ENCODE assay signal across 1 cellular context in the genomic region with DNA sequence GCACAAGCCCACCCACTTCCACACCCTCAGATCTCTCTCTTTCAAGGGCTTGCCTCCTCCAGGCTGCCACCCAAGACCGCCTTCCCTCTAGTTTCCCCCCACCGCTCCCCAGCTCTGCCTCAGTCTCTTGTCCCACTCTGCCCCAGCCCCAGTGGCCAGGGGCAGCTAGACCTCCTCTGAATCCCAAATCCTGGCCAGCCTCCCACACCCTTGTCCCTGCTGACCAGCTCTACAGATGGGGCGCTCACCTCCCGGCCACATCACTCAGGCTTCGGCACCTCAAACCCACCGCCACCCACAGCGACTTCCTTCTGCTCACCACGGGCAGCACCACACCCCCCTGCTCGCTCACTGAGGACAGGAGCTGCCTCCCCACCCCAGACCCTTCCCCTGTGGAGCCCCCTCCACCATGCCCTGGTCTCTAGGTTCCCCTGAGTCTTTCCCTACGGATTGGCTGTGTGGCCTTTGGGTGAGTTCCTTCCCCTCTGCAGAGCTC.
A peak's percentile ranks its signal among the peaks of the same experiment; 100 is the strongest.
TF ChIP-seq lines count a peak whose summit lies in the region.

No MANE protein-coding gene starts in this region.

TF ChIP-seq in K562, 482 proteins besides CTCF, POLR2A, EP300 and RAD21:
- TF ChIP-seq, protein P1, sequence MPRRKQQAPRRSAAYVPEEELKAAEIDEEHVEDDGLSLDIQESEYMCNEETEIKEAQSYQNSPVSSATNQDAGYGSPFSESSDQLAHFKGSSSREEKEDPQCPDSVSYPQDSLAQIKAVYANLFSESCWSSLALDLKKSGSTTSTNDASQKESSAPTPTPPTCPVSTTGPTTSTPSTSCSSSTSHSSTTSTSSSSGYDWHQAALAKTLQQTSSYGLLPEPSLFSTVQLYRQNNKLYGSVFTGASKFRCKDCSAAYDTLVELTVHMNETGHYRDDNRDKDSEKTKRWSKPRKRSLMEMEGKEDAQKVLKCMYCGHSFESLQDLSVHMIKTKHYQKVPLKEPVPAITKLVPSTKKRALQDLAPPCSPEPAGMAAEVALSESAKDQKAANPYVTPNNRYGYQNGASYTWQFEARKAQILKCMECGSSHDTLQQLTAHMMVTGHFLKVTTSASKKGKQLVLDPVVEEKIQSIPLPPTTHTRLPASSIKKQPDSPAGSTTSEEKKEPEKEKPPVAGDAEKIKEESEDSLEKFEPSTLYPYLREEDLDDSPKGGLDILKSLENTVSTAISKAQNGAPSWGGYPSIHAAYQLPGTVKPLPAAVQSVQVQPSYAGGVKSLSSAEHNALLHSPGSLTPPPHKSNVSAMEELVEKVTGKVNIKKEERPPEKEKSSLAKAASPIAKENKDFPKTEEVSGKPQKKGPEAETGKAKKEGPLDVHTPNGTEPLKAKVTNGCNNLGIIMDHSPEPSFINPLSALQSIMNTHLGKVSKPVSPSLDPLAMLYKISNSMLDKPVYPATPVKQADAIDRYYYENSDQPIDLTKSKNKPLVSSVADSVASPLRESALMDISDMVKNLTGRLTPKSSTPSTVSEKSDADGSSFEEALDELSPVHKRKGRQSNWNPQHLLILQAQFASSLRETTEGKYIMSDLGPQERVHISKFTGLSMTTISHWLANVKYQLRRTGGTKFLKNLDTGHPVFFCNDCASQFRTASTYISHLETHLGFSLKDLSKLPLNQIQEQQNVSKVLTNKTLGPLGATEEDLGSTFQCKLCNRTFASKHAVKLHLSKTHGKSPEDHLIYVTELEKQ (CRISPR knock-in tag; IDR thresholded peaks at IDR 0.05), result no peak
- TF ChIP-seq, protein P2, sequence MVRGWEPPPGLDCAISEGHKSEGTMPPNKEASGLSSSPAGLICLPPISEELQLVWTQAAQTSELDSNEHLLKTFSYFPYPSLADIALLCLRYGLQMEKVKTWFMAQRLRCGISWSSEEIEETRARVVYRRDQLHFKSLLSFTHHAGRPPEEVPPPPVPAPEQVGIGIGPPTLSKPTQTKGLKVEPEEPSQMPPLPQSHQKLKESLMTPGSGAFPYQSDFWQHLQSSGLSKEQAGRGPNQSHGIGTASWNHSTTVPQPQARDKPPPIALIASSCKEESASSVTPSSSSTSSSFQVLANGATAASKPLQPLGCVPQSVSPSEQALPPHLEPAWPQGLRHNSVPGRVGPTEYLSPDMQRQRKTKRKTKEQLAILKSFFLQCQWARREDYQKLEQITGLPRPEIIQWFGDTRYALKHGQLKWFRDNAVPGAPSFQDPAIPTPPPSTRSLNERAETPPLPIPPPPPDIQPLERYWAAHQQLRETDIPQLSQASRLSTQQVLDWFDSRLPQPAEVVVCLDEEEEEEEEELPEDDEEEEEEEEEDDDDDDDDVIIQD (CRISPR knock-in tag; IDR thresholded peaks at IDR 0.05), result no peak
- TF ChIP-seq, protein P3, sequence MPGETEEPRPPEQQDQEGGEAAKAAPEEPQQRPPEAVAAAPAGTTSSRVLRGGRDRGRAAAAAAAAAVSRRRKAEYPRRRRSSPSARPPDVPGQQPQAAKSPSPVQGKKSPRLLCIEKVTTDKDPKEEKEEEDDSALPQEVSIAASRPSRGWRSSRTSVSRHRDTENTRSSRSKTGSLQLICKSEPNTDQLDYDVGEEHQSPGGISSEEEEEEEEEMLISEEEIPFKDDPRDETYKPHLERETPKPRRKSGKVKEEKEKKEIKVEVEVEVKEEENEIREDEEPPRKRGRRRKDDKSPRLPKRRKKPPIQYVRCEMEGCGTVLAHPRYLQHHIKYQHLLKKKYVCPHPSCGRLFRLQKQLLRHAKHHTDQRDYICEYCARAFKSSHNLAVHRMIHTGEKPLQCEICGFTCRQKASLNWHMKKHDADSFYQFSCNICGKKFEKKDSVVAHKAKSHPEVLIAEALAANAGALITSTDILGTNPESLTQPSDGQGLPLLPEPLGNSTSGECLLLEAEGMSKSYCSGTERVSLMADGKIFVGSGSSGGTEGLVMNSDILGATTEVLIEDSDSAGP (CRISPR knock-in tag; IDR thresholded peaks at IDR 0.05), result no peak
- no peak for TF ChIP-seq ZNF324 (CRISPR knock-in tag; IDR thresholded peaks at IDR 0.05)
- TF ChIP-seq SMARCB1 (IDR thresholded peaks at IDR 0.05; ENCODE audit: insufficient read length, low read depth), result no peak
- no peak for TF ChIP-seq PTTG1 (tag; IDR thresholded peaks at IDR 0.05; ENCODE audit: low read depth)
- TF ChIP-seq ZFP36 (IDR thresholded peaks at IDR 0.05; ENCODE audit: low read depth, low read length, partially characterized antibody), result peak; percentile 9
- TF ChIP-seq, protein P4, sequence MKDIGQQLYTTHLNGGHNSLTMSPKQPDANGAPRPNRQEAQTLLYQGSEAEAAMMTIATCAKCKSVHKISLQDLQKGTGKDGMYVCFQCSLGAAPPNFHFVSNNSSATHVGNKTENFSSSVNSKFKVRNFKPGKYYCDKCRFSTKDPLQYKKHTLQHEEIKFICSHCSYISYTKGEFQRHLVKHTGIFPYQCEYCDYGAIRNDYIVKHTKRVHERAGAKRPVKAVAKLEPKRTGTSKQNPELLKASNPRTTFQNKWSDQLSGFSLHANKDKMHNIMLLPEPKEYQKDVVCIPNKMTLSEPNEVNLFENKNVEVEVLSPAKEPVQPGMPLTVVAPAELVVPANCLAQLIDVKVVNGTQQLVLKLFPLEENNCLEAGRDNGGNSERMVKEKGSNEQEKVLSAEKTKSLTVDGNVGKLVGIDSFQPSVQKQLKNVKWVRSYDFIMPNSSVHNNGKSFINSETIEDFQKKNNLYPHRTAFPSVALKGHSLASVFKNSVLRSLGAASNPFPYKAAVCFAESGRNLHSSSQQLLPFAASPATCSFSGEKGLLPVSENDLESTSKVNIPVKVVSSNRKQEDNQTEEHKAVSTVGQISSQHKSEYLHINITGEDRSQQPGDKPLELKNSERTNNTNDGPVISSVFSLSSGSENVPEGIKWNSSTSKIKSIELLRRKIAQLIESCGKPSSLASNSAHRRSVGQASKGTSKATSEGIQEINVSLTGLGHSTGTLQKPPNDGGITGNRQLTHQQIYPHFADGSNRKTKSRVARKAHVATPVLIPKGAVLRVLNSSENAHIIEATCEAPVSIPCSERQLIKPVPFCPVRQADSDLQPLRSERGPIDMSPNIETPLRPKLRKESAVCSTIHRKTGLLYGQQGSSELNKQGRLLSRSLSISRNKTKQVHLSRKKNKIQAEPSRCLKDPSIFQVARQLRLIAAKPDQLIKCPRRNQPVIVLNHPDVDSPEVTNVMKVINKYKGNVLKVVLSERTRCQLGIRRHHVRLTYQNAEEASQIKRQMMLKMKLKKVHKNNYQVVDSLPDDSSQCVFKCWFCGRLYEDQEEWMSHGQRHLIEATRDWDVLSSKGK (CRISPR knock-in tag; IDR thresholded peaks at IDR 0.05), result no peak
